ENCODE assay signal across 12 cellular contexts in the genomic region with DNA sequence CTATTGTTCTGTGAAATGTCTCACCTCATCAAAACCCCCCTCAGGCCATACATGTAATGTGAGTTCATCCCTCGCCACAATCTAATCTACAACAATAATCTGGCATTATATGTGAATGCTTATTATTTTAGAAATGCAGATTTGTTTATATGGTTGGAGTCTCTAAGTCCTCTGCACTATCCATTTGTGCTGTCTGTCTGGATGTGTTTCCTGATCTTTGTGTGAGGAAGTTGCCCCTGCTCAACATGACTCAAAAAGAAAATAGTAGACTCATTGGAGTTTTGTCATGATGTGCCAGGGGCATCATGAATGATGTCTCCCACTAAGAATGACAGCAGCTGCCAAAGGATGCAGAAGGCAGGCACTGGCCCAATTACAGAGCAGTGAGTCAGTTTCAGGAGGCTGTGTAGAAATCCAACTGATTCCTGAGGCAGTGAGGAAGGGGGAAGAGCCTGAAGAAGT.
DNase-seq lines count a peak whose midpoint lies in the region; ATAC-seq, FAIRE-seq and TF ChIP-seq lines count a peak whose summit lies in the region.
"Had no signal": no experiment of that assay in that cellular context is flagged by ENCODE, and none has a peak within 500 bp of the region (broad histone marks: within the 10 kb centered on the region; RNA-seq: fewer than 3 reads in every experiment).

No MANE protein-coding gene starts in this region.

- H3K4me1 ChIP-seq in PC-3 (ENCODE audit: insufficient read depth, low read length), result no peaks in the 10 kb centered on the region
- peaks cover 10% of the 10 kb centered on the region for H3K4me1 ChIP-seq in endothelial cell of umbilical vein (ENCODE audit: control insufficient read depth, extremely low read depth, insufficient read depth, low read length)

- DNase-seq in AG10803 (ENCODE audit: low read depth) (peak; percentile 94), PC-3 (peak; percentile 1), endothelial cell of umbilical vein (ENCODE audit: low read depth, low spot score) (peak; percentile 22), myocyte (ENCODE audit: low read depth) (peak; percentile 92), GDM1 (lab: John Stamatoyannopoulos, UW) (no peak), retina (no peak)
- no peak for DNase-seq in stimulated activated naive CD8-positive, alpha-beta T cell treated with anti-CD3 and anti-CD28 coated beads, Interleukin-15, amount 100 ng/mL, for 72 hours
- no peak for DNase-seq in activated T-cell treated with anti-CD3 and anti-CD28 coated beads, Interleukin-2, amount 50 U/mL, for 48 hours
- DNase-seq: effector CD4-positive, alpha-beta T cell; mesendoderm; T-cell had no signal

- H3K79me2 ChIP-seq in PC-3 (ENCODE audit: low read length), result no peaks in the 10 kb centered on the region
- no peaks in the 10 kb centered on the region for H3K79me2 ChIP-seq in endothelial cell of umbilical vein (ENCODE audit: control insufficient read depth, insufficient read depth, low read length)

- H3K27ac ChIP-seq in PC-3 (ENCODE audit: low read length) (no peak overlapping the region), endothelial cell of umbilical vein (ENCODE audit: insufficient read depth, low read depth, low read length) (no peak overlapping the region)

- no peak for ATAC-seq in PC-3
- no peak for ATAC-seq in stimulated activated naive CD8-positive, alpha-beta T cell treated with anti-CD3 and anti-CD28 coated beads, Interleukin-15, amount 100 ng/mL, for 72 hours
- ATAC-seq: T-cell had no signal

- no TSS peak for BruUV-seq in PC-3 (replicated peaks; lab: Mats Ljungman, UMichigan)
- BruUV-seq in endothelial cell of umbilical vein (replicated peaks; lab: Mats Ljungman, UMichigan), result no TSS peak

- H3K9ac ChIP-seq in PC-3 (ENCODE audit: low read length) (no peak overlapping the region), endothelial cell of umbilical vein (replicated peaks; ENCODE audit: extremely low read depth, insufficient read depth, low read length) (no peak overlapping the region)

- H3K27me3 ChIP-seq in PC-3 (ENCODE audit: low read length) (no peaks in the 10 kb centered on the region), endothelial cell of umbilical vein (ENCODE audit: control insufficient read depth in 2 of 2, insufficient read depth in 2 of 2, low read length in 2 of 2) (no peaks in the 10 kb centered on the region)

- no peaks in the 10 kb centered on the region for H4K20me1 ChIP-seq in PC-3 (ENCODE audit: low read length)
- H4K20me1 ChIP-seq in endothelial cell of umbilical vein (replicated peaks; ENCODE audit: control insufficient read depth, extremely low read depth, insufficient read depth, low read length), result no peaks in the 10 kb centered on the region

- POLR2A ChIA-PET in PC-3 (lab: Charles Lee; ENCODE audit: unreplicated experiment), result no interaction called here
- POLR2A ChIA-PET in endothelial cell of umbilical vein (lab: Charles Lee), result no interaction called here

- no peaks in the 10 kb centered on the region for H3F3A ChIP-seq in PC-3 (ENCODE audit: low read length, unreplicated experiment)

- H3K27ac Mint-ChIP-seq in stimulated activated naive CD8-positive, alpha-beta T cell treated with anti-CD3 and anti-CD28 coated beads, Interleukin-15, amount 100 ng/mL, for 72 hours, result peak overlapping the region in 1 of 2 donors; percentile 15
- H3K27ac Mint-ChIP-seq: T-cell had no signal

- H3K9me3 ChIP-seq in PC-3 (ENCODE audit: low read length), result peaks cover 12% of the 10 kb centered on the region; the same call in 1 of the 2 replicates
- H3K9me3 ChIP-seq in endothelial cell of umbilical vein (replicated peaks; ENCODE audit: control insufficient read depth, insufficient read depth, low read length), result no peaks in the 10 kb centered on the region
- H3K9me3 ChIP-seq: HAP-1 had no signal

- H2AFZ ChIP-seq in PC-3 (ENCODE audit: low read length), result no peak overlapping the region
- H2AFZ ChIP-seq in endothelial cell of umbilical vein (ENCODE audit: low read depth, low read length), result no peak overlapping the region

- no peak overlapping the region for H3K4me3 Mint-ChIP-seq in stimulated activated naive CD8-positive, alpha-beta T cell treated with anti-CD3 and anti-CD28 coated beads, Interleukin-15, amount 100 ng/mL, for 72 hours
- H3K4me3 Mint-ChIP-seq: T-cell had no signal

- H3K27me3 Mint-ChIP-seq in stimulated activated naive CD8-positive, alpha-beta T cell treated with anti-CD3 and anti-CD28 coated beads, Interleukin-15, amount 100 ng/mL, for 72 hours, result no peaks in the 10 kb centered on the region
- H3K27me3 Mint-ChIP-seq: T-cell had no signal

- TF ChIP-seq POLR2A in endothelial cell of umbilical vein (IDR thresholded peaks at IDR 0.05; ENCODE audit: low read depth, low read length), result no peak

- H3K4me3 ChIP-seq in AG10803 (ENCODE audit: low read length), result no peak overlapping the region
- no peak overlapping the region for H3K4me3 ChIP-seq in PC-3 (ENCODE audit: low read length)
- no peak overlapping the region for H3K4me3 ChIP-seq in endothelial cell of umbilical vein (replicated peaks in 1 of 3; ENCODE audit: insufficient read depth in 1 of 3, low read depth in 1 of 3, low read length in 3 of 3)
- H3K4me3 ChIP-seq: HAP-1 had no signal

- H3K9me3 Mint-ChIP-seq in stimulated activated naive CD8-positive, alpha-beta T cell treated with anti-CD3 and anti-CD28 coated beads, Interleukin-15, amount 100 ng/mL, for 72 hours, result no peaks in the 10 kb centered on the region

- H3K4me2 ChIP-seq in PC-3 (ENCODE audit: low read length) (no peak overlapping the region), endothelial cell of umbilical vein (ENCODE audit: insufficient read depth, low read length) (peak overlapping the region; percentile 51)

- H3K9me2 ChIP-seq in PC-3 (replicated peaks; ENCODE audit: low read length), result no peaks in the 10 kb centered on the region

- TF ChIP-seq CTCF in AG10803 (conservative IDR thresholded peaks at IDR 0.05; ENCODE audit: low read length) (no peak), PC-3 (conservative IDR thresholded peaks at IDR 0.05; ENCODE audit: low read depth, low read length) (no peak), endothelial cell of umbilical vein (IDR thresholded peaks at IDR 0.05; ENCODE audit: extremely low read depth in 1 of 2, insufficient read depth in 1 of 2, low read depth in 1 of 2, low read length in 2 of 2) (no peak)

- no peak for FAIRE-seq in endothelial cell of umbilical vein (lab: Jason Lieb, UNC)

- no peaks in the 10 kb centered on the region for H3K36me3 ChIP-seq in PC-3 (ENCODE audit: low read depth, low read length)
- H3K36me3 ChIP-seq in endothelial cell of umbilical vein (ENCODE audit: control insufficient read depth in 2 of 2, extremely low read depth in 1 of 2, insufficient read depth in 2 of 2, low read length in 2 of 2), result no peaks in the 10 kb centered on the region
- H3K36me3 ChIP-seq: HAP-1 had no signal

- H3K9me1 ChIP-seq in endothelial cell of umbilical vein (replicated peaks; ENCODE audit: control insufficient read depth, extremely low read depth, insufficient read depth, low read length), result no peaks in the 10 kb centered on the region

- intact Hi-C loops in PC-3 (cut with micrococcal nuclease) (no loop called here), endothelial cell of umbilical vein (cut with micrococcal nuclease) (no loop called here)

- no peaks in the 10 kb centered on the region for H3K4me1 Mint-ChIP-seq in stimulated activated naive CD8-positive, alpha-beta T cell treated with anti-CD3 and anti-CD28 coated beads, Interleukin-15, amount 100 ng/mL, for 72 hours
- H3K4me1 Mint-ChIP-seq: T-cell had no signal

- CTCF ChIA-PET in PC-3 (lab: Charles Lee) (no interaction called here), endothelial cell of umbilical vein (lab: Charles Lee) (no interaction called here)

- dilution Hi-C loops in endothelial cell of umbilical vein (cut with MboI; ENCODE audit: extremely low pct_ligation_motif_present, low sequenced_read_pairs), result no loop called here

TF ChIP-seq in endothelial cell of umbilical vein, 7 proteins besides CTCF, POLR2A, EP300 and RAD21:
- TF ChIP-seq JUN (IDR thresholded peaks at IDR 0.05; ENCODE audit: borderline replicate concordance, insufficient read depth, insufficient read length, low read depth) (no peak), GATA2 (IDR thresholded peaks at IDR 0.05; ENCODE audit: insufficient read depth, insufficient read length, low read depth, low read length) (peak; percentile 87), MYC (IDR thresholded peaks at IDR 0.05; ENCODE audit: low read depth, low read length) (no peak), FOS (IDR thresholded peaks at IDR 0.05; ENCODE audit: borderline replicate concordance, insufficient read depth, low read length) (peak; percentile 74)

Comparison
In these comparisons a context has a peak if more than half of its experiments do, and no peak if none do; other contexts are left out.
1. DNase-seq: peak in AG10803 (single experiment), PC-3 (single experiment), endothelial cell of umbilical vein (single experiment) and myocyte (single experiment); none in stimulated activated naive CD8-positive, alpha-beta T cell treated with anti-CD3 and anti-CD28 coated beads, Interleukin-15, amount 100 ng/mL, for 72 hours (0 of 2), GDM1 (single experiment), retina (single experiment) and activated T-cell treated with anti-CD3 and anti-CD28 coated beads, Interleukin-2, amount 50 U/mL, for 48 hours (0 of 2).